25 cellular contexts compared by ENCODE assay signal in the genomic region with DNA sequence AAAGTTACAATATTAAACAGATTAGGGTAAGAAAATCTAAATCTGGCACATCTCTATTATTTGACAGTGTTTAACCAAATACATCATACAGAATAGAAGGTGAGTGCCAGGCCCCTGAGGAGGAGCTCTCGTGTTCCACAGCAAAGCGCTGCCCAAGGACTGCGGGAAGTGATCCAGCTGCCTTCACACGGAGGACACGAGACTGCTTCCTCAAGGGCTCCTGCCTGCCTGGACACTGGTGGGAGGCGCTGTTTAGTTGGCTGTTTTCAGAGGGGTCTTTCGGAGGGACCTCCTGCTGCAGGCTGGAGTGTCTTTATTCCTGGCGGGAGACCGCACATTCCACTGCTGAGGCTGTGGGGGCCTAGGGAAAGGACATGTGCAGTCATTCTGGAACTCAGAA.
DNase-seq lines count a peak whose midpoint lies in the region; ATAC-seq, FAIRE-seq and TF ChIP-seq lines count a peak whose summit lies in the region.
"Had no signal": no experiment of that assay in that cellular context is flagged by ENCODE, and none has a peak within 500 bp of the region (broad histone marks: within the 10 kb centered on the region; RNA-seq: fewer than 3 reads in every experiment).

No MANE protein-coding gene starts in this region.

- WGBS in mammary epithelial cell (ENCODE audit: low coverage, missing lambda C conversion rate): 96% methylated on average over 9 of the region's 9 CpGs
- WGBS in GM12878 (ENCODE audit: insufficient coverage, insufficient replicate concordance, low lambda C conversion rate, missing lambda C conversion rate): 92% methylated on average over 9 of the region's 9 CpGs
- 19 to 40% methylated on average over 5 of the region's 9 CpGs for WGBS in gastroesophageal sphincter (ENCODE audit: low coverage in 1 of 2), 2 donors
- WGBS in prostate gland: 65% methylated on average over 9 of the region's 9 CpGs
- no CpG with 5 or more reads among the region's 9 CpGs for WGBS in mesendoderm (ENCODE audit: extremely low coverage, insufficient coverage, low lambda C conversion rate)

- no peaks in the 10 kb centered on the region for H3K4me1 Mint-ChIP-seq in MCF 10A (ENCODE audit: insufficient read depth, unreplicated experiment)
- H3K4me1 Mint-ChIP-seq: CD4-positive, alpha-beta memory T cell had no signal

- TSS peak; percentile 58 for BruUV-seq in mammary epithelial cell (replicated peaks; lab: Mats Ljungman, UMichigan)
- no TSS peak for BruUV-seq in MCF 10A (replicated peaks; lab: Mats Ljungman, UMichigan)
- BruUV-seq in GM12878 (replicated peaks; lab: Mats Ljungman, UMichigan): TSS peak; percentile 40

- intact Hi-C loops in mammary epithelial cell (cut with micrococcal nuclease) (no loop called here), MCF 10A (cut with micrococcal nuclease) (no loop called here), GM12878 (cut with micrococcal nuclease; ENCODE audit: unreplicated experiment) (no loop called here), prostate gland (cut with DNase I) (no loop called here), posterior cingulate gyrus (cut with DNase I) (no loop called here)

- TF ChIP-seq EP300 in GM12878 (IDR thresholded peaks at IDR 0.05; ENCODE audit: borderline replicate concordance in 1 of 2, control insufficient read depth in 1 of 2, low read depth in 2 of 2, low read length in 2 of 2): no peak
- TF ChIP-seq EP300 in gastroesophageal sphincter (IDR thresholded peaks at IDR 0.05): no peak

- H3K27ac ChIP-seq in mammary epithelial cell (ENCODE audit: insufficient read depth, low read depth, low read length) (no peak overlapping the region), GM12878 (ENCODE audit: control insufficient read depth, insufficient read depth) (no peak overlapping the region), gastroesophageal sphincter (peak overlapping the region in 3 of 4 donors; percentile 64 to 74 (median 72)), prostate gland (peak overlapping the region; percentile 13 to 20), mesendoderm (ENCODE audit: low read depth, low read length) (no peak overlapping the region)
- H3K27ac ChIP-seq: BLaER1 had no signal

- in situ Hi-C loops in mammary epithelial cell (cut with MboI; ENCODE audit: low sequenced_read_pairs in 2 of 2) (no loop called here), GM12878 (cut with MboI) (no loop called here)

- H4K20me1 ChIP-seq in mammary epithelial cell (ENCODE audit: insufficient read depth, low read length) (no peaks in the 10 kb centered on the region), GM12878 (ENCODE audit: control insufficient read depth, insufficient read depth) (no peaks in the 10 kb centered on the region; the same call in 1 of the 2 replicates)
- H4K20me1 ChIP-seq: BLaER1 had no signal

- TF ChIP-seq POLR2A in GM12878 (IDR thresholded peaks at IDR 0.05; ENCODE audit: low read depth, low read length) (no peak), gastroesophageal sphincter (IDR thresholded peaks at IDR 0.05) (no peak), prostate gland (IDR thresholded peaks at IDR 0.05) (no peak)

- no peak overlapping the region for H3K4ac ChIP-seq in mesendoderm (ENCODE audit: low read depth, low read length)

- H2BK120ac ChIP-seq in mesendoderm (ENCODE audit: low read depth, low read length): no peak overlapping the region

- H3K27me3 ChIP-seq in mammary epithelial cell (ENCODE audit: insufficient read depth, low read length) (no peaks in the 10 kb centered on the region), GM12878 (replicated peaks in 1 of 2; ENCODE audit: control insufficient read depth in 2 of 2, insufficient read depth in 2 of 2, low read length in 1 of 2) (no peaks in the 10 kb centered on the region), gastroesophageal sphincter (no peaks in the 10 kb centered on the region), prostate gland (replicated peaks; ENCODE audit: insufficient read depth) (no peaks in the 10 kb centered on the region), mesendoderm (ENCODE audit: insufficient read depth, low read length, poor library complexity) (no peaks in the 10 kb centered on the region)
- H3K27me3 ChIP-seq: BLaER1 had no signal

- H3K36me3 Mint-ChIP-seq in MCF 10A (ENCODE audit: insufficient read depth, unreplicated experiment): peaks cover 34% of the 10 kb centered on the region
- H3K36me3 Mint-ChIP-seq: IgD-negative memory B cell had no signal

- POLR2A ChIA-PET in MCF 10A (lab: Yijun Ruan, JAX): interaction anchor here (0.5 kb wide), 1 partner anchor 102 kb away, joined by 4 read pairs; no protein-coding TSS in a partner anchor
- POLR2A ChIA-PET in GM12878 (lab: Charles Lee): no interaction called here

- no peak for FAIRE-seq in GM12878 (lab: Jason Lieb, UNC)
- FAIRE-seq: A204.1, D721Med, HTR-8/SVneo had no signal

- H3K36me3 ChIP-seq in mammary epithelial cell (ENCODE audit: insufficient read depth, low read length) (peaks cover 22% of the 10 kb centered on the region), GM12878 (ENCODE audit: control insufficient read depth in 2 of 2, insufficient read depth in 2 of 2, low read length in 1 of 2) (peaks cover 15 to 17% of the 10 kb centered on the region in 2 experiments; a peak in 3 of 4 replicates), gastroesophageal sphincter (peaks cover 0 to 85% of the 10 kb centered on the region in 2 donors), prostate gland (peaks cover 0 to 8% of the 10 kb centered on the region in 2 donors), mesendoderm (ENCODE audit: control insufficient read depth, insufficient read depth, low read length) (peaks cover 24% of the 10 kb centered on the region)

- CTCF ChIA-PET in mammary epithelial cell (lab: Charles Lee; ENCODE audit: low non-redundant PET) (no interaction called here), MCF 10A (lab: Yijun Ruan, JAX) (interaction anchor here (0.5 kb wide), 1 partner anchor 1274 kb away, joined by 4 read pairs; no protein-coding TSS in a partner anchor), GM12878 (lab: Yijun Ruan, JAX) (interaction anchor here (0.7 kb wide), 2 partner anchors 10 to 326 kb away, joined by 3 read pairs; no protein-coding TSS in a partner anchor)

- H4K8ac ChIP-seq in mesendoderm (ENCODE audit: low read depth, low read length): no peak overlapping the region

- H2AK5ac ChIP-seq in mesendoderm (ENCODE audit: low read length): no peak overlapping the region

- TF ChIP-seq CTCF in mammary epithelial cell (conservative IDR thresholded peaks at IDR 0.05 in 1 of 2, IDR thresholded peaks at IDR 0.05 in 1 of 2; ENCODE audit: extremely low read depth in 1 of 2, insufficient read depth in 1 of 2, low read depth in 1 of 2, low read length in 2 of 2) (no peak), MCF 10A (IDR thresholded peaks at IDR 0.05; ENCODE audit: unreplicated experiment) (no peak), GM12878 (IDR thresholded peaks at IDR 0.05 in 2 of 3, conservative IDR thresholded peaks at IDR 0.05 in 1 of 3; ENCODE audit: control insufficient read depth in 2 of 3, extremely low read depth in 1 of 3, insufficient read depth in 1 of 3, low read depth in 3 of 3, low read length in 3 of 3) (no peak), gastroesophageal sphincter (IDR thresholded peaks at IDR 0.05) (no peak), prostate gland (IDR thresholded peaks at IDR 0.05) (no peak)

- H4K5ac ChIP-seq in mesendoderm (ENCODE audit: low read length): no peak overlapping the region

- H3K18ac ChIP-seq in mesendoderm (ENCODE audit: low read length): no peak overlapping the region

- DNase-seq in mammary epithelial cell: no peak
- DNase-seq in MCF 10A (ENCODE audit: unreplicated experiment): no peak
- DNase-seq in GM12878 (ENCODE audit: low read depth, low spot score): no peak
- no peak for DNase-seq in prostate gland (ENCODE audit: low spot score)
- DNase-seq in mesendoderm: no peak
- DNase-seq in posterior cingulate gyrus: no peak
- DNase-seq: CD4-positive, alpha-beta memory T cell; DND-41; HCEC 1CT; Kasumi-1; NCI-H1092 treated with DMSO at 0.1 percent for 48 hours; NCI-H146; NCI-H2029 treated with DMSO at 0.1 percent for 48 hours; NCI-H446 treated with DMSO at 0.1 percent for 48 hours; NCI-H69; RPMI8226; SHP77 treated with DMSO at 0.1 percent for 48 hours; SK-N-SH had no signal

- H3K79me1 ChIP-seq in mesendoderm (ENCODE audit: low read length): no peaks in the 10 kb centered on the region

- no peaks in the 10 kb centered on the region for H3K9me3 Mint-ChIP-seq in MCF 10A (ENCODE audit: unreplicated experiment)
- H3K9me3 Mint-ChIP-seq: CD4-positive, alpha-beta memory T cell; IgD-negative memory B cell had no signal

- H3K23ac ChIP-seq in mesendoderm (ENCODE audit: low read length): no peak overlapping the region

- H3K4me1 ChIP-seq in mammary epithelial cell (ENCODE audit: insufficient read depth, low read length): no peaks in the 10 kb centered on the region
- H3K4me1 ChIP-seq in GM12878 (ENCODE audit: control insufficient read depth, insufficient read depth, low read length): no peaks in the 10 kb centered on the region
- peaks cover 0 to 41% (median 0%) of the 10 kb centered on the region in 3 donors for H3K4me1 ChIP-seq in gastroesophageal sphincter
- no peaks in the 10 kb centered on the region for H3K4me1 ChIP-seq in prostate gland (replicated peaks)
- no peaks in the 10 kb centered on the region for H3K4me1 ChIP-seq in mesendoderm (ENCODE audit: control insufficient read depth, low read depth, low read length)
- H3K4me1 ChIP-seq: BLaER1 had no signal

- TF ChIP-seq RAD21 in GM12878 (IDR thresholded peaks at IDR 0.05; ENCODE audit: insufficient read depth, low read depth, low read length): no peak

- no peak overlapping the region for H3K4me2 ChIP-seq in mammary epithelial cell (ENCODE audit: insufficient read depth, low read depth, low read length)
- H3K4me2 ChIP-seq in GM12878 (ENCODE audit: control insufficient read depth, insufficient read depth): no peak overlapping the region
- no peak overlapping the region for H3K4me2 ChIP-seq in mesendoderm (ENCODE audit: low read length)
- H3K4me2 ChIP-seq: BLaER1, SK-N-SH had no signal

- H3K9me3 ChIP-seq in mammary epithelial cell (replicated peaks; ENCODE audit: insufficient read depth, low read length): no peaks in the 10 kb centered on the region
- no peaks in the 10 kb centered on the region for H3K9me3 ChIP-seq in GM12878 (replicated peaks; ENCODE audit: control insufficient read depth, insufficient read depth, low read length)
- H3K9me3 ChIP-seq in gastroesophageal sphincter: no peaks in the 10 kb centered on the region
- no peaks in the 10 kb centered on the region for H3K9me3 ChIP-seq in prostate gland
- H3K9me3 ChIP-seq: BLaER1, SK-N-SH had no signal

- dilution Hi-C loops in mammary epithelial cell (cut with HindIII; ENCODE audit: low sequenced_read_pairs): no loop called here

- H2AFZ ChIP-seq in mammary epithelial cell (ENCODE audit: low read depth, low read length) (no peak overlapping the region), GM12878 (ENCODE audit: control insufficient read depth, low read depth, low read length) (no peak overlapping the region)

- H2BK15ac ChIP-seq in mesendoderm (replicated peaks; ENCODE audit: low read depth): no peak overlapping the region

- no peak overlapping the region for H2BK5ac ChIP-seq in mesendoderm (ENCODE audit: low read length)

- H3K79me2 ChIP-seq in mammary epithelial cell (ENCODE audit: insufficient read depth, low read length): no peaks in the 10 kb centered on the region
- H3K79me2 ChIP-seq in GM12878 (ENCODE audit: control insufficient read depth, insufficient read depth, low read length): no peaks in the 10 kb centered on the region
- H3K79me2 ChIP-seq in mesendoderm (ENCODE audit: control insufficient read depth, insufficient read depth, low read length): no peaks in the 10 kb centered on the region

- H3K4me3 Mint-ChIP-seq in MCF 10A (ENCODE audit: unreplicated experiment): no peak overlapping the region
- H3K4me3 Mint-ChIP-seq: CD4-positive, alpha-beta memory T cell; IgD-negative memory B cell had no signal

- SMC1A ChIA-PET in GM12878 (lab: Charles Lee; ENCODE audit: uncharacterized antibody, unreplicated experiment): no interaction called here

- H3K9ac ChIP-seq in mammary epithelial cell (ENCODE audit: insufficient read depth, low read length) (no peak overlapping the region), GM12878 (ENCODE audit: control insufficient read depth, insufficient read depth, low read length) (no peak overlapping the region), mesendoderm (ENCODE audit: low read length) (no peak overlapping the region)
- H3K9ac ChIP-seq: SK-N-SH had no signal

- no peak overlapping the region for H3K27ac Mint-ChIP-seq in MCF 10A (ENCODE audit: low read depth, unreplicated experiment)

- H3K56ac ChIP-seq in mesendoderm (ENCODE audit: low read length): no peak overlapping the region

- RAD21 ChIA-PET in GM12878 (lab: Charles Lee; ENCODE audit: unreplicated experiment): no interaction called here

- H3K27me3 Mint-ChIP-seq in MCF 10A (ENCODE audit: insufficient read depth, unreplicated experiment): no peaks in the 10 kb centered on the region
- H3K27me3 Mint-ChIP-seq: CD4-positive, alpha-beta memory T cell; IgD-negative memory B cell had no signal

- H3K4me3 ChIP-seq in mammary epithelial cell (replicated peaks in 1 of 3; ENCODE audit: insufficient read depth in 1 of 3, low read depth in 2 of 3, low read length in 3 of 3): no peak overlapping the region
- H3K4me3 ChIP-seq in GM12878: no peak overlapping the region
- H3K4me3 ChIP-seq in gastroesophageal sphincter: no peak overlapping the region
- H3K4me3 ChIP-seq in prostate gland: no peak overlapping the region
- H3K4me3 ChIP-seq in mesendoderm (ENCODE audit: low read length): no peak overlapping the region
- H3K4me3 ChIP-seq: BLaER1 had no signal

- ATAC-seq in GM12878 (no peak), gastroesophageal sphincter (no peak), HG03095 (IDR thresholded peaks at IDR 0.05; ENCODE audit: unreplicated experiment) (no peak)

Comparison
In these comparisons a context has a peak if more than half of its experiments do, and no peak if none do; other contexts are left out.
1. H3K27ac ChIP-seq: peak in gastroesophageal sphincter (3 of 4) and prostate gland (2 of 2); none in mammary epithelial cell (single experiment), GM12878 (single experiment) and mesendoderm (single experiment).